In genomic region chr1:116426401-116426800, GRCh38 we compare ENCODE assay signal across 20 cellular contexts.
"Had no signal": no experiment of that assay in that cellular context is flagged by ENCODE, and none has a peak within 500 bp of the region (broad histone marks: within the 10 kb centered on the region; RNA-seq: fewer than 3 reads in every experiment).

No MANE protein-coding gene starts in this region.

- H3K4me3 ChIP-seq: adrenal gland, lower lobe of right lung, psoas muscle, SJSA1, tibial artery, uterus had no signal

- H3K4me3 Mint-ChIP-seq: activated CD4-positive, alpha-beta T cell treated with anti-CD3 and anti-CD28 coated beads, Interleukin-2, amount 10 ng/mL, durations not matched to agents 24 days and 14 days; endodermal cell; neural crest cell had no signal

- H3K27ac ChIP-seq: adrenal gland, epithelial cell of prostate, lower lobe of right lung, psoas muscle, SJSA1, tibial artery, uterus had no signal

- ATAC-seq: activated naive CD4-positive, alpha-beta T cell treated with anti-CD3 and anti-CD28 coated beads, Interleukin-2, amount 50 U/mL, for 72 hours; lower lobe of right lung; right cardiac atrium had no signal

- H3K36me3 ChIP-seq: adrenal gland, lower lobe of right lung, SJSA1, tibial artery, uterus had no signal

- H3K9me3 Mint-ChIP-seq: activated CD4-positive, alpha-beta T cell treated with anti-CD3 and anti-CD28 coated beads, Interleukin-2, amount 10 ng/mL, durations not matched to agents 24 days and 14 days; activated naive CD4-positive, alpha-beta T cell treated with anti-CD3 and anti-CD28 coated beads, Interleukin-2, amount 50 U/mL, for 72 hours; endodermal cell; neural crest cell had no signal

- FAIRE-seq: bronchial epithelial cell, small intestine, TTC549 had no signal

- H3K27me3 ChIP-seq: adrenal gland, tibial artery, uterus had no signal

- H3K4me1 Mint-ChIP-seq: neural crest cell had no signal

- H3K27ac Mint-ChIP-seq: activated CD4-positive, alpha-beta T cell treated with anti-CD3 and anti-CD28 coated beads, Interleukin-2, amount 10 ng/mL, durations not matched to agents 24 days and 14 days; activated naive CD4-positive, alpha-beta T cell treated with anti-CD3 and anti-CD28 coated beads, Interleukin-2, amount 50 U/mL, for 72 hours; endodermal cell had no signal

- DNase-seq: activated CD4-positive, alpha-beta T cell treated with anti-CD3 and anti-CD28 coated beads, Interleukin-2, amount 10 ng/mL, durations not matched to agents 24 days and 14 days; activated gamma-delta T cell; adrenal gland; endodermal cell; foreskin melanocyte; islet precursor cell; lower lobe of right lung; psoas muscle; right cardiac atrium; small intestine; stimulated activated naive CD4-positive, alpha-beta T cell; T-helper 2 cell; tibial artery; uterus had no signal

- H3K4me1 ChIP-seq: adrenal gland, lower lobe of right lung, psoas muscle, SJSA1, tibial artery, uterus had no signal

- H3K36me3 Mint-ChIP-seq: activated naive CD4-positive, alpha-beta T cell treated with anti-CD3 and anti-CD28 coated beads, Interleukin-2, amount 50 U/mL, for 72 hours had no signal

- H3K9me3 ChIP-seq: adrenal gland, lower lobe of right lung, psoas muscle, SJSA1, tibial artery, uterus had no signal
